In the genomic region with DNA sequence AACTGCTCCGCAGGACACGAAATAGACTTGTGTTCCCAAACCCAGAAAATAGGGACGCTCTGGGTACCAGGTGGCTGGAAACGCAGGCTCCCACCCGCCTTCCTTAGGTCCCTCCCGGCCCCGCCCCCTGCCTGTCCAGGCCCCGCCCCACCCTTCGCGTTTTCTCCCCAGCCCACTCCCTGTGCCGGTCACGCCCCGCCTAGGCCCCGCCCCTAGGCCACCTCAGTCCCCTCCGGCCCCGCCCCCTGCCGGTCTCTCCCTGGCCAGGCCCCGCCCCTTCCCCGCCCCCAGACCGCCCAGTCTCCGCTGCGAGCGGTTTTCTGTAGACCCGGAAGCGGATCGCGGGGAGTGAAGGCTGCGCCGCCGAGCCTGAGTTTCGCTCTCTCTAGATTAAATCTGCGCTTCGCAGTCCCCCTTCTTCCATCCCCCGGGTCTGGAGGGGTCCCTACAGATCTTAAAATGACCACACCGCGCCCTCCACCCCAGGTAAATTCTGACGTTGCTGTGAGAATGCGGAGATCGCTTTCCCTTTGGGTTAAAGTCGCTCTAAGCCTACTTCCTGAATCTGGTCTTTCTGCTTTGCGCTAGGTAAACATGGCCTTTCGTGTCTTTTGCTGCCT, we compare ENCODE assay signal across 8 cellular contexts. TPM values are rescaled to one million over a fixed set of nuclear protein-coding genes. Genes with fewer than 3 reads are reported as not detected.
DNase-seq lines count a peak whose midpoint lies in the region; ATAC-seq and TF ChIP-seq lines count a peak whose summit lies in the region.

No MANE protein-coding gene starts in this region.

- H3K27ac ChIP-seq in ACC112 (ENCODE audit: low read depth, low read length) (peak overlapping the region; percentile 41), ectodermal cell (ENCODE audit: insufficient read depth, low read depth, low read length, poor library complexity, severe bottlenecking) (no peak overlapping the region)

- H3K4me3 ChIP-seq in ACC112 (ENCODE audit: low read depth, low read length) (peak overlapping the region; percentile 88), ectodermal cell (ENCODE audit: insufficient read depth, low read depth, low read length) (peak overlapping the region; percentile 52), lower leg skin (ENCODE audit: low read depth, poor library complexity, severe bottlenecking) (peak overlapping the region; percentile 69)

- peaks cover 52% of the 10 kb centered on the region for H3K36me3 Mint-ChIP-seq in activated CD8-positive, alpha-beta T cell treated with anti-CD3 and anti-CD28 coated beads for 36 hours (ENCODE audit: low read depth)

- peak overlapping the region; percentile 96 for H3K27ac Mint-ChIP-seq in activated CD8-positive, alpha-beta T cell treated with anti-CD3 and anti-CD28 coated beads for 36 hours

- TF ChIP-seq POLR2A in lower leg skin (IDR thresholded peaks at IDR 0.05): peak in 1 of 2 donors; percentile 34

- DNase-seq in GM19240 (ENCODE audit: insufficient read length, low spot score): peak; percentile 52
- DNase-seq in NCI-H2171 treated with DMSO at 0.1 percent for 48 hours (lab: John Stamatoyannopoulos, UW): peak; percentile 42
- DNase-seq in activated CD8-positive, alpha-beta T cell treated with anti-CD3 and anti-CD28 coated beads for 36 hours: peak; percentile 99
- peak; percentile 94 to 100 for DNase-seq in lower leg skin (ENCODE audit: low spot score in 2 of 2)
- DNase-seq in stimulated activated CD4-positive, alpha-beta T cell treated with anti-CD3 and anti-CD28 coated beads, Interleukin-2, amount 100 ng/mL, for 4 hours (ENCODE audit: low read depth): peak; percentile 98
- DNase-seq in HT-29 (ENCODE audit: low spot score): no peak

- H3K4me1 ChIP-seq in ACC112 (ENCODE audit: control insufficient read depth, insufficient read depth, low read length, unreplicated experiment): peaks cover 4% of the 10 kb centered on the region
- H3K4me1 ChIP-seq in ectodermal cell (ENCODE audit: control insufficient read depth, insufficient read depth, low read length): no peaks in the 10 kb centered on the region

- H3K27me3 ChIP-seq in ACC112 (ENCODE audit: insufficient read depth, low read length) (no peaks in the 10 kb centered on the region), ectodermal cell (ENCODE audit: control insufficient read depth, insufficient read depth, low read length, poor library complexity, severe bottlenecking) (no peaks in the 10 kb centered on the region)

- H3K27me3 Mint-ChIP-seq in activated CD8-positive, alpha-beta T cell treated with anti-CD3 and anti-CD28 coated beads for 36 hours: no peaks in the 10 kb centered on the region

- POLR2A ChIA-PET in activated CD8-positive, alpha-beta T cell treated with anti-CD3 and anti-CD28 coated beads for 36 hours (lab: Charles Lee): no interaction called here

- peaks cover 19% of the 10 kb centered on the region for H3K9me3 Mint-ChIP-seq in activated CD8-positive, alpha-beta T cell treated with anti-CD3 and anti-CD28 coated beads for 36 hours

- CTCF ChIA-PET in activated CD8-positive, alpha-beta T cell treated with anti-CD3 and anti-CD28 coated beads for 36 hours (lab: Charles Lee): no interaction called here

- peak overlapping the region; percentile 86 for H2AFZ ChIP-seq in ACC112 (ENCODE audit: low read length, unreplicated experiment)

- H3K36me3 ChIP-seq in ACC112 (ENCODE audit: insufficient read depth, low read length) (peaks cover 15% of the 10 kb centered on the region), ectodermal cell (ENCODE audit: control insufficient read depth, insufficient read depth, low read length) (no peaks in the 10 kb centered on the region)

- 12 to 15% methylated on average over 42 of the region's 42 CpGs for WGBS in ectodermal cell, 2 experiments
- 1% methylated on average over 30 to 38 of the region's 42 CpGs for WGBS in lower leg skin, 2 donors

- H3K79me2 ChIP-seq in ACC112 (ENCODE audit: control insufficient read depth, insufficient read depth, low read length, unreplicated experiment): peaks cover 2% of the 10 kb centered on the region

- no peaks in the 10 kb centered on the region for H3K9me3 ChIP-seq in ectodermal cell (ENCODE audit: control insufficient read depth, low read length)

- peaks cover 33% of the 10 kb centered on the region for H3K4me1 Mint-ChIP-seq in activated CD8-positive, alpha-beta T cell treated with anti-CD3 and anti-CD28 coated beads for 36 hours (ENCODE audit: low read depth)

- intact Hi-C loops in activated CD8-positive, alpha-beta T cell treated with anti-CD3 and anti-CD28 coated beads for 36 hours (cut with micrococcal nuclease): loop anchor here (10.0 kb wide), 1 partner anchor 548 kb away; no protein-coding TSS in a partner anchor
- intact Hi-C loops in lower leg skin (cut with DNase I; ENCODE audit: low total_unique reads): no loop called here

- ATAC-seq in activated CD8-positive, alpha-beta T cell treated with anti-CD3 and anti-CD28 coated beads for 36 hours: peak; percentile 93

- TF ChIP-seq CTCF in activated CD8-positive, alpha-beta T cell treated with anti-CD3 and anti-CD28 coated beads for 36 hours (IDR thresholded peaks at IDR 0.05): no peak
- no peak for TF ChIP-seq CTCF in lower leg skin (IDR thresholded peaks at IDR 0.05)

- H3K4me3 Mint-ChIP-seq in activated CD8-positive, alpha-beta T cell treated with anti-CD3 and anti-CD28 coated beads for 36 hours: peak overlapping the region; percentile 88

RNA-seq across cellular contexts. Expression of a gene that starts 3.7 kb away (rescaled TPM):
- 1 to 10 TPM; 7.5 to 9.3 TPM for total RNA-seq in activated CD8-positive, alpha-beta T cell treated with anti-CD3 and anti-CD28 coated beads for 36 hours
- 3.4 TPM for polyA plus RNA-seq in ectodermal cell (2013, experiment 1 of 4)
- 4.9 TPM for polyA plus RNA-seq in ectodermal cell (2013, experiment 2 of 4)
- 5.7 TPM for polyA plus RNA-seq in ectodermal cell (2013, experiment 3 of 4)
- polyA plus RNA-seq in ectodermal cell (2013, experiment 4 of 4): 6.2 TPM
- 1 to 10 TPM; 2.4 to 4.9 (median 3.4) TPM for total RNA-seq in lower leg skin
- not detected in 2 replicates for total RNA-seq in HT-29 (2014; rRNA removed; shearing (Covaris generic))

RNA-seq across cellular contexts. Expression of a gene that starts 38.0 kb away (rescaled TPM):
- 1 to 10 TPM; 6.6 to 8.2 TPM for total RNA-seq in activated CD8-positive, alpha-beta T cell treated with anti-CD3 and anti-CD28 coated beads for 36 hours
- 9.5 TPM for polyA plus RNA-seq in ectodermal cell (2013, experiment 1 of 4)
- 11.8 TPM for polyA plus RNA-seq in ectodermal cell (2013, experiment 2 of 4)
- 10.0 TPM for polyA plus RNA-seq in ectodermal cell (2013, experiment 3 of 4)
- 9.7 TPM for polyA plus RNA-seq in ectodermal cell (2013, experiment 4 of 4)
- total RNA-seq in lower leg skin: 1 to 10 TPM; 5.3 to 9.3 (median 7.3) TPM
- not detected in 2 replicates for total RNA-seq in HT-29 (2014; rRNA removed; shearing (Covaris generic))

RNA-seq across cellular contexts. Expression of a gene that starts 57.8 kb away (rescaled TPM):
- 1 to 10 TPM; 8.3 to 8.7 TPM for total RNA-seq in activated CD8-positive, alpha-beta T cell treated with anti-CD3 and anti-CD28 coated beads for 36 hours
- polyA plus RNA-seq in ectodermal cell (2013, experiment 1 of 4): 34.5 TPM
- 34.6 TPM for polyA plus RNA-seq in ectodermal cell (2013, experiment 2 of 4)
- polyA plus RNA-seq in ectodermal cell (2013, experiment 3 of 4): 24.8 TPM
- 31.1 TPM for polyA plus RNA-seq in ectodermal cell (2013, experiment 4 of 4)
- 10 to 100 TPM; 11.5 to 21.0 (median 17.8) TPM for total RNA-seq in lower leg skin
- not detected in 2 replicates for total RNA-seq in HT-29 (2014; rRNA removed; shearing (Covaris generic))
